Comparison of ENCODE assay signal across 8 cellular contexts in the genomic region with DNA sequence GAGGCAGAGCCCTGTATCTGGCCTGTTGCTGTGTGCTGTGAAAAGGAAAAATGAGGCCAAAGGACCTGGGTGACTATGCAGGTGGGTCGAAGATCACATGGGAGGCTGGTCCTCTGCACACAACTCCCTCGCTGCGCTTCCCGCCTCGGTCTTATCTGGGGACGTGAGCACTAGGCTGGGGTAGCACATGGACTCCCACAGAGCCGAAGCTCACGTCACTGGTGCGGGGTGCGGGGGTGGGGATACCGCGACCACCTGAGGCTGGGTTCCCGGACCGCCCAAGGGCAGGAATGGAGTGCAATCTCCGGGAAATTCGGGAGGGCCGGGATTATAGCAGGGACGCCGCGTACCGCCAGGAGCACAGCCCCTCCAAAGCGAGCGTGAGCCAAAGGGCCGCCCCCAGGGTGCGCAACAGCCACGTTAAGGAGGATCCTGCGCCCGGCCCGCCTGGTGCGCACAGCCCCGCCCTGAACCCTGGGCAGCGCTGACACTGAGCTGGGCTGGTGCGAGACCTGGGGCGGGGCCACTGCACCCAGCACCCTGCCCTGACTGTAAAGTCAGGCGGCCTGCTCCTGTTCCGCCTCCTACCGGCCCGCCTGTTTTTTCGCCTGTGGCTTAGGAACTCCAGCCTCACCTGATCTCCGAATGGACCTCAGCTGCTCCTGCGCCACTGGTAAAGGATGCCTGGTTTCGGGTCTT. TPM values are rescaled to one million over a fixed set of nuclear protein-coding genes. Genes with fewer than 3 reads are reported as not detected.
DNase-seq lines count a peak whose midpoint lies in the region; ATAC-seq, FAIRE-seq and TF ChIP-seq lines count a peak whose summit lies in the region.

No MANE protein-coding gene starts in this region.

- H3K4me3 ChIP-seq in CD4-positive, alpha-beta memory T cell (ENCODE audit: low read length in 2 of 2), result peak overlapping the region in 1 of 2 donors; percentile 0
- H3K4me3 ChIP-seq in astrocyte of the spinal cord (ENCODE audit: low read depth, low read length), result peak overlapping the region; percentile 23
- peak overlapping the region; percentile 16 to 50 for H3K4me3 ChIP-seq in kidney (ENCODE audit: low read length in 2 of 2)

- CTCF ChIA-PET in CD4-positive, alpha-beta memory T cell (lab: Charles Lee; ENCODE audit: partially characterized antibody), result interaction anchor here (0.7 to 5.1 kb wide), 20 partner anchors 10 to 129 kb away, joined by 3 to 48 read pairs (median 4); partner anchors contain the start of genes MT1E, MT1X and MT2A

- peak overlapping the region in 5 of 7 donors; percentile 63 to 77 (median 67) for H3K27ac Mint-ChIP-seq in CD4-positive, alpha-beta memory T cell

- H3K9me3 ChIP-seq in CD4-positive, alpha-beta memory T cell (ENCODE audit: control insufficient read depth in 1 of 2, low read length in 2 of 2), result no peaks in the 10 kb centered on the region
- H3K9me3 ChIP-seq in kidney (ENCODE audit: control insufficient read depth in 1 of 2, low read length in 2 of 2), result no peaks in the 10 kb centered on the region

- intact Hi-C loops in CD4-positive, alpha-beta memory T cell (cut with micrococcal nuclease), result loop anchor here (1.0 to 2.0 kb wide), 5 partner anchors 14 to 66 kb away; partner anchors contain the start of genes MT1F, MT1X and MT2A
- intact Hi-C loops in kidney (cut with DNase I), result no loop called here

- peaks cover 14% of the 10 kb centered on the region for H3K27me3 ChIP-seq in CD4-positive, alpha-beta memory T cell (ENCODE audit: insufficient read depth, low read length)

- POLR2A ChIA-PET in CD4-positive, alpha-beta memory T cell (lab: Charles Lee; ENCODE audit: partially characterized antibody), result interaction anchor here (0.6 to 3.5 kb wide), 13 partner anchors 14 to 58 kb away, joined by 3 to 21 read pairs (median 3); partner anchors contain the start of genes MT1E, MT1F, MT1X and MT2A

- peak; percentile 61 for ATAC-seq in HG02610 (IDR thresholded peaks at IDR 0.05; ENCODE audit: unreplicated experiment)

- FAIRE-seq in kidney (lab: Jason Lieb, UNC), result no peak

- peak overlapping the region in 1 of 2 donors; percentile 47 for H3K9ac ChIP-seq in kidney (ENCODE audit: low read length in 2 of 2)

- H3K27me3 Mint-ChIP-seq in CD4-positive, alpha-beta memory T cell, result peaks cover 12 to 23% of the 10 kb centered on the region in 2 donors

- peaks cover 16% of the 10 kb centered on the region for H3K4me1 ChIP-seq in CD4-positive, alpha-beta memory T cell (ENCODE audit: insufficient read depth, low read length)
- peaks cover 6 to 13% of the 10 kb centered on the region in 2 donors for H3K4me1 ChIP-seq in kidney (ENCODE audit: control insufficient read depth in 1 of 2, insufficient read depth in 1 of 2, low read depth in 1 of 2, low read length in 2 of 2)

- TF ChIP-seq CTCF in astrocyte of the spinal cord (IDR thresholded peaks at IDR 0.05; ENCODE audit: low read depth, low read length) (peak; percentile 45), kidney (IDR thresholded peaks at IDR 0.05; ENCODE audit: borderline replicate concordance, extremely low read depth, insufficient read depth) (peak; percentile 42)

- H3K27ac ChIP-seq in CD4-positive, alpha-beta memory T cell (ENCODE audit: low read depth, low read length), result no peak overlapping the region
- no peak overlapping the region for H3K27ac ChIP-seq in kidney (ENCODE audit: low read depth in 2 of 2, low read length in 2 of 2)

- in situ Hi-C loops in astrocyte of the spinal cord (cut with HindIII; ENCODE audit: low sequenced_read_pairs), result no loop called here

- no peaks in the 10 kb centered on the region for H3K9me3 Mint-ChIP-seq in CD4-positive, alpha-beta memory T cell

- peaks cover 18 to 22% (median 19%) of the 10 kb centered on the region in 4 donors for H3K4me1 Mint-ChIP-seq in CD4-positive, alpha-beta memory T cell

- H3K36me3 Mint-ChIP-seq in CD4-positive, alpha-beta memory T cell, result no peaks in the 10 kb centered on the region

- peak overlapping the region; percentile 75 to 84 (median 79) for H3K4me3 Mint-ChIP-seq in CD4-positive, alpha-beta memory T cell

- peak; percentile 63 to 76 (median 71) for DNase-seq in CD4-positive, alpha-beta memory T cell
- peak; percentile 47 to 84 (median 64) for DNase-seq in T-helper 1 cell
- no peak for DNase-seq in astrocyte of the spinal cord (ENCODE audit: low read depth, low spot score)
- DNase-seq in kidney, result peak; percentile 93
- DNase-seq in stimulated activated CD4-positive, alpha-beta T cell treated with anti-CD3 and anti-CD28 coated beads, Interleukin-2, amount 100 ng/mL, for 24 hours, result peak; percentile 79 to 81
- no peak for DNase-seq in NK-92 (lab: John Stamatoyannopoulos, UW; ENCODE audit: unreplicated experiment)
- no peak for DNase-seq in inferior parietal cortex (ENCODE audit: extremely low spot score)

- H3K36me3 ChIP-seq in CD4-positive, alpha-beta memory T cell (ENCODE audit: insufficient read depth, low read length), result no peaks in the 10 kb centered on the region
- H3K36me3 ChIP-seq in kidney (ENCODE audit: control insufficient read depth in 1 of 2, insufficient read depth in 2 of 2, low read length in 2 of 2), result no peaks in the 10 kb centered on the region

RNA-seq across cellular contexts. Expression of gene MT1A, which starts 4.8 kb away (rescaled TPM):
- total RNA-seq in CD4-positive, alpha-beta memory T cell, result not detected
- polyA plus RNA-seq in CD4-positive, alpha-beta memory T cell, result not detected
- 19.8 TPM for total RNA-seq in kidney
- polyA plus RNA-seq in kidney (ENCODE audit: insufficient read depth, low read depth, low replicate concordance), result 3.1 TPM

RNA-seq across cellular contexts. Expression of gene MT1B, which starts 8.5 kb away (rescaled TPM):
- total RNA-seq in CD4-positive, alpha-beta memory T cell, result not detected
- not detected for polyA plus RNA-seq in CD4-positive, alpha-beta memory T cell
- total RNA-seq in kidney, result not detected
- polyA plus RNA-seq in kidney (ENCODE audit: insufficient read depth, low read depth, low replicate concordance), result not detected

RNA-seq across cellular contexts. Expression of gene MT1M, which starts 10.8 kb away (rescaled TPM):
- total RNA-seq in CD4-positive, alpha-beta memory T cell, result not detected
- polyA plus RNA-seq in CD4-positive, alpha-beta memory T cell, result not detected
- 27.9 TPM for total RNA-seq in kidney
- 15.3 TPM for polyA plus RNA-seq in kidney (ENCODE audit: insufficient read depth, low read depth, low replicate concordance)

RNA-seq across cellular contexts. Expression of gene MT1F, which starts 14.5 kb away (rescaled TPM):
- total RNA-seq in CD4-positive, alpha-beta memory T cell, result 10 to 100 TPM in 1 of 2 experiments, 1 to 10 TPM in 1; 8.3 to 12.9 TPM
- 10 to 100 TPM; 12.0 to 28.9 TPM for polyA plus RNA-seq in CD4-positive, alpha-beta memory T cell
- 53.3 TPM for total RNA-seq in kidney
- polyA plus RNA-seq in kidney (ENCODE audit: insufficient read depth, low read depth, low replicate concordance), result 312 TPM

RNA-seq across cellular contexts. Expression of gene MT1E, which starts 17.6 kb away (rescaled TPM):
- not detected for total RNA-seq in CD4-positive, alpha-beta memory T cell
- 10 to 100 TPM in 1 of 2 donors, 1 to 10 TPM in 1; 6.8 to 16.0 TPM for polyA plus RNA-seq in CD4-positive, alpha-beta memory T cell
- total RNA-seq in kidney, result 258 TPM
- 191 TPM for polyA plus RNA-seq in kidney (ENCODE audit: insufficient read depth, low read depth, low replicate concordance)

Comparison
In these comparisons a context has a peak if more than half of its experiments do, and no peak if none do; other contexts are left out.
1. DNase-seq: peak in CD4-positive, alpha-beta memory T cell (5 of 5), T-helper 1 cell (5 of 5), kidney (single experiment) and stimulated activated CD4-positive, alpha-beta T cell treated with anti-CD3 and anti-CD28 coated beads, Interleukin-2, amount 100 ng/mL, for 24 hours (2 of 2); none in astrocyte of the spinal cord (single experiment), NK-92 (single experiment) and inferior parietal cortex (single experiment).
2. RNA of gene MT1A, which starts 4.8 kb away (total RNA-seq): 19.8 TPM in kidney (single experiment); not detected in CD4-positive, alpha-beta memory T cell; every median in the first group is over 10 times any median in the second.
3. RNA of gene MT1M, which starts 10.8 kb away (total RNA-seq): 27.9 TPM in kidney (single experiment); not detected in CD4-positive, alpha-beta memory T cell; every median in the first group is over 10 times any median in the second.